Comparison of ENCODE assay signal across 7 cellular contexts in the genomic region with DNA sequence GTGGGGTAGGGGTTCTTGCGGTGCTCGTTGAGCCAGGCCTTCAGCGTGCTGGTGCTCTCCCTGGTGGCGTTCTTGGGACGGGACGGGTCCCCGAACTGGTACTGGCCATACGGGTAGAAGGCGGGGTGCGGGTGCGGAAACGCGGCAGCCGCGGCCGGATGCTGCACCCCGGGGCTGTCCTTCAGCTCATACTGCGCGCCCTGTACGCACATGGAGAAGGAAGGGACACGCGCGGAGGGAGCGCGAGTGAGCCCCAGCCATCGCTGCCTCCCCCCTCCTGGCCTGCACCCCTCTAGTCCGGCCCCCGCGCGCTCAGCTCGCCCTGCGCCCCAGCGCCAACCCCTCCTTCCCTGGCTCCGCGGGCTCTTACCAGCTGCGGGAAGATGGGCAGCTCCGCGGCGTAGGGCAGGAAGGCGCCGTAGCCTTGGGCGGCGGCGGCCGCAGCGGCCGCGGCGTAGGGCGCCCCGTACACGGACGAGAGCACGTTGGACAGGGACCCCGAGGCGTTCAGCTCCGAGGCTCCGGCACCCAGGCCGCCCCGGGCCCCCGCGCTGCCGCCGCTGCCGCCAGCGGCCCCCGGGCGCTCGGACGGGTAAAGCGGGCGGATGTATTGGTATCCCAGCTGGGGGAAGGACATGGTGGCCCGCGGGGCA. TPM values are rescaled to one million over a fixed set of nuclear protein-coding genes. Genes with fewer than 3 reads are reported as not detected.
A peak's percentile ranks its signal among the peaks of the same experiment; 100 is the strongest.
DNase-seq lines count a peak whose midpoint lies in the region; ATAC-seq, FAIRE-seq and TF ChIP-seq lines count a peak whose summit lies in the region.

No MANE protein-coding gene starts in this region.

- TF ChIP-seq POLR2A in H54 (IDR thresholded peaks at IDR 0.05; ENCODE audit: low read depth, low read length), result no peak

- DNase-seq in H54 (ENCODE audit: insufficient read length, low spot score), result peak; percentile 86
- no peak for DNase-seq in NT2/D1 (ENCODE audit: low read depth, low spot score)
- no peak for DNase-seq in epithelial cell of proximal tubule (ENCODE audit: low read depth)
- no peak for DNase-seq in osteocyte (ENCODE audit: extremely low spot score, unreplicated experiment)
- no peak for DNase-seq in stimulated activated CD4-positive, alpha-beta T cell treated with anti-CD3 and anti-CD28 coated beads, Interleukin-15, amount 100 ng/mL, for 24 hours
- no peak for DNase-seq in naive thymus-derived CD8-positive, alpha-beta T cell

- POLR2A ChIA-PET in naive thymus-derived CD8-positive, alpha-beta T cell (lab: Charles Lee), result no interaction called here

- H3K4me1 Mint-ChIP-seq in osteocyte (ENCODE audit: unreplicated experiment), result peaks cover 34% of the 10 kb centered on the region
- peaks cover 20 to 46% (median 30%) of the 10 kb centered on the region in 4 donors for H3K4me1 Mint-ChIP-seq in naive thymus-derived CD8-positive, alpha-beta T cell

- peaks cover 2% of the 10 kb centered on the region for H3K36me3 Mint-ChIP-seq in osteocyte (ENCODE audit: unreplicated experiment)
- H3K36me3 Mint-ChIP-seq in naive thymus-derived CD8-positive, alpha-beta T cell, result peaks cover 0 to 5% (median 4%) of the 10 kb centered on the region in 3 donors

- H3K27me3 ChIP-seq in NT2/D1 (ENCODE audit: insufficient read depth, insufficient read length), result peaks cover 84% of the 10 kb centered on the region

- peaks cover 75% of the 10 kb centered on the region for H3K27me3 Mint-ChIP-seq in osteocyte (ENCODE audit: unreplicated experiment)
- H3K27me3 Mint-ChIP-seq in naive thymus-derived CD8-positive, alpha-beta T cell, result peaks cover 34 to 85% (median 62%) of the 10 kb centered on the region in 5 donors

- peaks cover 13% of the 10 kb centered on the region for H3K4me1 ChIP-seq in NT2/D1 (ENCODE audit: insufficient read depth, insufficient read length)

- H3K4me3 Mint-ChIP-seq in osteocyte (ENCODE audit: unreplicated experiment), result peak overlapping the region; percentile 67
- H3K4me3 Mint-ChIP-seq in naive thymus-derived CD8-positive, alpha-beta T cell, result peak overlapping the region in 5 of 10 donors; percentile 24 to 68 (median 36)

- peak overlapping the region; percentile 85 for H3K9ac ChIP-seq in NT2/D1 (ENCODE audit: insufficient read length, low read depth)

- H3K9me3 Mint-ChIP-seq in osteocyte (ENCODE audit: unreplicated experiment), result no peaks in the 10 kb centered on the region
- no peaks in the 10 kb centered on the region for H3K9me3 Mint-ChIP-seq in naive thymus-derived CD8-positive, alpha-beta T cell

- no peaks in the 10 kb centered on the region for H3K36me3 ChIP-seq in NT2/D1 (ENCODE audit: insufficient read depth, insufficient read length, low read length)

- no peak for FAIRE-seq in H54 (lab: Jason Lieb, UNC)

- H3K4me3 ChIP-seq in NT2/D1 (ENCODE audit: insufficient read length, low read depth), result peak overlapping the region; percentile 65
- H3K4me3 ChIP-seq in epithelial cell of proximal tubule (ENCODE audit: low read depth, low read length), result peak overlapping the region; percentile 69

- H3K9me3 ChIP-seq in NT2/D1 (ENCODE audit: insufficient read depth, low read length), result no peaks in the 10 kb centered on the region

- TF ChIP-seq CTCF in epithelial cell of proximal tubule (conservative IDR thresholded peaks at IDR 0.05; ENCODE audit: low read depth, low read length) (no peak), osteocyte (IDR thresholded peaks at IDR 0.05) (peak; percentile 9)

- H3K27ac Mint-ChIP-seq in osteocyte (ENCODE audit: unreplicated experiment), result no peak overlapping the region
- peak overlapping the region in 1 of 10 donors; percentile 45 for H3K27ac Mint-ChIP-seq in naive thymus-derived CD8-positive, alpha-beta T cell

- no peak for ATAC-seq in GM18861 (IDR thresholded peaks at IDR 0.05; ENCODE audit: unreplicated experiment)
- ATAC-seq in naive thymus-derived CD8-positive, alpha-beta T cell, result no peak

RNA-seq across cellular contexts. Expression of gene IRX3, which starts 1.0 kb away (rescaled TPM):
- total RNA-seq in epithelial cell of proximal tubule (12.8 and 28.7 TPM in 2 replicates), osteocyte (0.63 and 0.91 TPM in 2 replicates)
- not detected for total RNA-seq in naive thymus-derived CD8-positive, alpha-beta T cell
- polyA plus RNA-seq in naive thymus-derived CD8-positive, alpha-beta T cell, result not detected
